In genomic region chr1:236398538-236398937, GRCh38 we compare ENCODE assay signal across 17 cellular contexts. TPM values are rescaled to one million over a fixed set of nuclear protein-coding genes. Genes with fewer than 3 reads are reported as not detected.
DNase-seq lines count a peak whose midpoint lies in the region; ATAC-seq and TF ChIP-seq lines count a peak whose summit lies in the region.
"Had no signal": no experiment of that assay in that cellular context is flagged by ENCODE, and none has a peak within 500 bp of the region (broad histone marks: within the 10 kb centered on the region; RNA-seq: fewer than 3 reads in every experiment).

No MANE protein-coding gene starts in this region.

- peaks cover 58% of the 10 kb centered on the region for H3K27me3 Mint-ChIP-seq in CD4-positive, alpha-beta T cell
- peaks cover 11% of the 10 kb centered on the region for H3K27me3 Mint-ChIP-seq in progenitor cell of endocrine pancreas

- peak overlapping the region; percentile 25 for H3K4me3 Mint-ChIP-seq in CD4-positive, alpha-beta T cell
- peak overlapping the region; percentile 9 for H3K4me3 Mint-ChIP-seq in progenitor cell of endocrine pancreas (ENCODE audit: low read depth)
- H3K4me3 Mint-ChIP-seq: H9 had no signal

- H3K4me1 ChIP-seq in Panc1 (ENCODE audit: control insufficient read depth, insufficient read depth, low read length) (peaks cover 65% of the 10 kb centered on the region), hepatocyte (ENCODE audit: insufficient read depth) (peaks cover 4% of the 10 kb centered on the region), GM23248 (ENCODE audit: insufficient read depth) (no peaks in the 10 kb centered on the region)

- CTCF ChIA-PET in CD4-positive, alpha-beta T cell (lab: Charles Lee), result no interaction called here
- CTCF ChIA-PET in Panc1 (lab: Charles Lee), result no interaction called here

- H3K4me3 ChIP-seq in Panc1 (ENCODE audit: low read depth in 2 of 2, low read length in 2 of 2) (no peak overlapping the region), hepatocyte (no peak overlapping the region), GM23248 (no peak overlapping the region)

- 58% methylated on average over 10 of the region's 10 CpGs for WGBS in hepatocyte (ENCODE audit: low lambda C conversion rate, missing lambda C conversion rate)
- 22 to 35% methylated on average over 10 of the region's 10 CpGs for WGBS in GM23248 (ENCODE audit: low coverage in 1 of 2, low lambda C conversion rate in 2 of 2, missing lambda C conversion rate in 2 of 2), 2 experiments

- BruUV-seq in Panc1 (replicated peaks; lab: Mats Ljungman, UMichigan), result no TSS peak

- POLR2A ChIA-PET in CD4-positive, alpha-beta T cell (lab: Charles Lee), result no interaction called here
- POLR2A ChIA-PET in Panc1 (lab: Charles Lee), result no interaction called here

- no peak for DNase-seq in CD4-positive, alpha-beta T cell
- DNase-seq in Panc1 (ENCODE audit: low read depth, low spot score), result no peak
- no peak for DNase-seq in hepatocyte (ENCODE audit: low spot score)
- no peak for DNase-seq in progenitor cell of endocrine pancreas (ENCODE audit: low spot score, unreplicated experiment)
- no peak for DNase-seq in left ventricle myocardium superior
- no peak for DNase-seq in GM23248
- DNase-seq: AML-193, GF-D8, H9, Karpas-422, MM.1S, NCI-H1105, NCI-H187 treated with DMSO at 0.1 percent for 48 hours, NCI-H2171, NCI-H82, SHP77 had no signal

- H3K4me1 Mint-ChIP-seq in CD4-positive, alpha-beta T cell (ENCODE audit: low read depth), result peaks cover 40% of the 10 kb centered on the region
- H3K4me1 Mint-ChIP-seq in progenitor cell of endocrine pancreas (ENCODE audit: low read depth), result peaks cover 29% of the 10 kb centered on the region

- H4K20me1 ChIP-seq in hepatocyte (ENCODE audit: insufficient read depth, poor library complexity, severe bottlenecking) (no peaks in the 10 kb centered on the region), GM23248 (ENCODE audit: insufficient read depth) (no peaks in the 10 kb centered on the region)

- peaks cover 11% of the 10 kb centered on the region for H3K79me2 ChIP-seq in hepatocyte
- no peaks in the 10 kb centered on the region for H3K79me2 ChIP-seq in GM23248 (ENCODE audit: insufficient read depth)

- no peaks in the 10 kb centered on the region for H3K9me3 Mint-ChIP-seq in CD4-positive, alpha-beta T cell
- no peaks in the 10 kb centered on the region for H3K9me3 Mint-ChIP-seq in progenitor cell of endocrine pancreas (ENCODE audit: low read depth)
- H3K9me3 Mint-ChIP-seq: H9 had no signal

- intact Hi-C loops in CD4-positive, alpha-beta T cell (cut with DNase I, micrococcal nuclease), result no loop called here
- intact Hi-C loops in Panc1 (cut with micrococcal nuclease; ENCODE audit: unreplicated experiment) (loop anchor here (5.0 to 10.0 kb wide), 3 partner anchors 114 to 294 kb away; partner anchors contain the start of genes ERO1B and LGALS8), left ventricle myocardium superior (cut with micrococcal nuclease) (no loop called here)

- H3K9me2 ChIP-seq in hepatocyte (replicated peaks; ENCODE audit: insufficient read depth) (no peaks in the 10 kb centered on the region), GM23248 (ENCODE audit: insufficient read depth) (no peaks in the 10 kb centered on the region)

- H3K36me3 Mint-ChIP-seq in CD4-positive, alpha-beta T cell (ENCODE audit: low read depth), result peaks cover 4% of the 10 kb centered on the region
- peaks cover 2% of the 10 kb centered on the region for H3K36me3 Mint-ChIP-seq in progenitor cell of endocrine pancreas (ENCODE audit: insufficient read depth)

- no peaks in the 10 kb centered on the region for H3K36me3 ChIP-seq in Panc1 (ENCODE audit: control insufficient read depth, insufficient read depth, low read length)
- no peaks in the 10 kb centered on the region for H3K36me3 ChIP-seq in hepatocyte (replicated peaks; ENCODE audit: insufficient read depth, low read depth)
- no peaks in the 10 kb centered on the region for H3K36me3 ChIP-seq in GM23248 (ENCODE audit: low read depth)

- no peak for ATAC-seq in CD4-positive, alpha-beta T cell (ENCODE audit: poor library complexity)
- no peak for ATAC-seq in Panc1
- ATAC-seq in left ventricle myocardium superior, result no peak
- ATAC-seq in GM19397 (IDR thresholded peaks at IDR 0.05; ENCODE audit: unreplicated experiment), result no peak

- H3F3A ChIP-seq in GM23248 (ENCODE audit: insufficient read depth), result 0 out of 2 replicates have a peak, but pooled peaks cover 7% of the 10 kb centered on the region

- H3K27ac Mint-ChIP-seq in CD4-positive, alpha-beta T cell, result no peak overlapping the region
- no peak overlapping the region for H3K27ac Mint-ChIP-seq in progenitor cell of endocrine pancreas

- H2AFZ ChIP-seq in hepatocyte (no peak overlapping the region), GM23248 (no peak overlapping the region)

- no peak overlapping the region for H3K27ac ChIP-seq in CD4-positive, alpha-beta T cell (ENCODE audit: low read depth, low read length)
- H3K27ac ChIP-seq in Panc1 (ENCODE audit: low read length) (peak overlapping the region; percentile 98), hepatocyte (no peak overlapping the region), GM23248 (no peak overlapping the region)

- in situ Hi-C loops in Panc1 (cut with HindIII; ENCODE audit: low pct_unique_long_range_greater_than_20kb, low sequenced_read_pairs), result no loop called here
- in situ Hi-C loops in GM23248 (cut with MboI), result no loop called here

- H3K9me3 ChIP-seq in CD4-positive, alpha-beta T cell (ENCODE audit: control insufficient read depth, low read length), result no peaks in the 10 kb centered on the region
- H3K9me3 ChIP-seq in Panc1 (ENCODE audit: control insufficient read depth, insufficient read depth, low read depth, low read length), result no peaks in the 10 kb centered on the region
- no peaks in the 10 kb centered on the region for H3K9me3 ChIP-seq in hepatocyte (ENCODE audit: low read depth)
- no peaks in the 10 kb centered on the region for H3K9me3 ChIP-seq in GM23248 (ENCODE audit: low read depth)

- H3K9ac ChIP-seq in GM23248, result no peak overlapping the region

- TF ChIP-seq CTCF in CD4-positive, alpha-beta T cell (IDR thresholded peaks at IDR 0.05), result no peak
- TF ChIP-seq CTCF in Panc1 (IDR thresholded peaks at IDR 0.05) (no peak), hepatocyte (IDR thresholded peaks at IDR 0.05; ENCODE audit: poor library complexity) (no peak), progenitor cell of endocrine pancreas (IDR thresholded peaks at IDR 0.05; ENCODE audit: unreplicated experiment) (no peak)

- H3K4me2 ChIP-seq in hepatocyte (peak overlapping the region; percentile 12), GM23248 (ENCODE audit: unreplicated experiment) (no peak overlapping the region)

- H3K27me3 ChIP-seq in CD4-positive, alpha-beta T cell (ENCODE audit: control insufficient read depth, insufficient read depth, low read length), result peaks cover 22% of the 10 kb centered on the region
- no peaks in the 10 kb centered on the region for H3K27me3 ChIP-seq in Panc1 (ENCODE audit: control insufficient read depth, insufficient read depth, low read length)
- peaks cover 5% of the 10 kb centered on the region for H3K27me3 ChIP-seq in hepatocyte
- 0 out of 2 replicates have a peak, but pooled peaks cover 5% of the 10 kb centered on the region for H3K27me3 ChIP-seq in GM23248 (replicated peaks; ENCODE audit: insufficient read depth)

RNA-seq across cellular contexts. Expression of gene EDARADD, which starts 4.5 kb away (rescaled TPM):
- total RNA-seq in CD4-positive, alpha-beta T cell, result 1 to 10 TPM; 1.5 to 1.7 TPM
- total RNA-seq in Panc1 (2021; ENCODE audit: unreplicated experiment) (35.4 TPM), hepatocyte (2.4 and 4.5 TPM in 2 replicates), progenitor cell of endocrine pancreas (12.3 and 13.5 TPM in 2 replicates), left ventricle myocardium superior (3.0 TPM)
- polyA plus RNA-seq in Panc1 (2012; ENCODE audit: insufficient read length), result 30.5 TPM
- polyA plus RNA-seq in hepatocyte (1.3 and 1.7 TPM in 2 replicates), GM23248 (2016; fragmentation: Nextera tagmentation; extraction: Ambion mirVana) (1.3 and 1.7 TPM in 2 replicates)
- total RNA-seq in GM23248 (2014; rRNA removed; shearing (Covaris generic)), result 0.86 and 2.3 TPM in 2 replicates
